In genomic region chr12:108821407-108822397, GRCh38 we compare ENCODE assay signal across 9 cellular contexts. TPM values are rescaled to one million over a fixed set of nuclear protein-coding genes. Genes with fewer than 3 reads are reported as not detected.
DNase-seq lines count a peak whose midpoint lies in the region; ATAC-seq, FAIRE-seq and TF ChIP-seq lines count a peak whose summit lies in the region.
"Had no signal": no experiment of that assay in that cellular context is flagged by ENCODE, and none has a peak within 500 bp of the region (broad histone marks: within the 10 kb centered on the region; RNA-seq: fewer than 3 reads in every experiment).

No MANE protein-coding gene starts in this region.

- no peak overlapping the region for H3K4me2 ChIP-seq in MM.1S (ENCODE audit: low read depth, low read length)

- peaks cover 45% of the 10 kb centered on the region for H3K36me3 Mint-ChIP-seq in osteocyte (ENCODE audit: unreplicated experiment)

- no peaks in the 10 kb centered on the region for H3K9me3 Mint-ChIP-seq in osteocyte (ENCODE audit: unreplicated experiment)

- H3K4me1 Mint-ChIP-seq in osteocyte (ENCODE audit: unreplicated experiment), result peaks cover 70% of the 10 kb centered on the region

- TF ChIP-seq CTCF in osteocyte (IDR thresholded peaks at IDR 0.05), result no peak
- no peak for TF ChIP-seq CTCF in MM.1S (IDR thresholded peaks at IDR 0.05; ENCODE audit: low read length)
- no peak for TF ChIP-seq CTCF in tibial artery (IDR thresholded peaks at IDR 0.05)

- H2AFZ ChIP-seq in MM.1S (ENCODE audit: low read length), result no peak overlapping the region

- H3K27ac Mint-ChIP-seq in osteocyte (ENCODE audit: unreplicated experiment), result peak overlapping the region; percentile 93

- H3K79me2 ChIP-seq in MM.1S (ENCODE audit: low read length), result peaks cover 70% of the 10 kb centered on the region

- peaks cover 13% of the 10 kb centered on the region for H3K4me1 ChIP-seq in MM.1S (ENCODE audit: low read length)
- H3K4me1 ChIP-seq in tibial artery, result peaks cover 0 to 75% (median 42%) of the 10 kb centered on the region in 4 donors

- no peak for TF ChIP-seq POLR2A in GM12892 (IDR thresholded peaks at IDR 0.05; ENCODE audit: low read depth, low read length)

- H3K9ac ChIP-seq in MM.1S (ENCODE audit: low read length), result no peak overlapping the region

- intact Hi-C loops in tibial artery (cut with DNase I; ENCODE audit: low total_unique reads), result no loop called here

- H3K27ac ChIP-seq in MM.1S (ENCODE audit: low read length) (no peak overlapping the region), tibial artery (peak overlapping the region in 1 of 2 donors; percentile 9)

- H3K27me3 ChIP-seq in MM.1S (replicated peaks; ENCODE audit: insufficient read depth, low read length), result no peaks in the 10 kb centered on the region
- no peaks in the 10 kb centered on the region for H3K27me3 ChIP-seq in tibial artery

- H3K4me3 ChIP-seq in MM.1S (ENCODE audit: low read length) (no peak overlapping the region), tibial artery (no peak overlapping the region)

- H3K27me3 Mint-ChIP-seq in osteocyte (ENCODE audit: unreplicated experiment), result no peaks in the 10 kb centered on the region

- H4K20me1 ChIP-seq in MM.1S (ENCODE audit: insufficient read depth, low read length), result no peaks in the 10 kb centered on the region

- H3F3A ChIP-seq in MM.1S (ENCODE audit: insufficient read depth, low read length), result peaks cover 15% of the 10 kb centered on the region

- H3K9me3 ChIP-seq in MM.1S (replicated peaks; ENCODE audit: insufficient read depth, low read length) (no peaks in the 10 kb centered on the region), tibial artery (no peaks in the 10 kb centered on the region)

- FAIRE-seq in GM12892 (lab: Jason Lieb, UNC), result no peak

- peak; percentile 69 for DNase-seq in amniotic epithelial cell (ENCODE audit: low read depth)
- no peak for DNase-seq in osteocyte (ENCODE audit: extremely low spot score, unreplicated experiment)
- no peak for DNase-seq in MM.1S
- no peak for DNase-seq in tibial artery
- no peak for DNase-seq in GM12892 (ENCODE audit: insufficient read length)

- peaks cover 16% of the 10 kb centered on the region for H3K36me3 ChIP-seq in MM.1S (replicated peaks; ENCODE audit: insufficient read depth, low read length)
- H3K36me3 ChIP-seq in tibial artery, result peaks cover 7 to 49% (median 24%) of the 10 kb centered on the region in 3 donors

- no peak overlapping the region for H3K4me3 Mint-ChIP-seq in osteocyte (ENCODE audit: unreplicated experiment)

- no peaks in the 10 kb centered on the region for H3K9me2 ChIP-seq in MM.1S (replicated peaks; ENCODE audit: insufficient read depth, low read length)

- ATAC-seq in GM18502 (IDR thresholded peaks at IDR 0.05; ENCODE audit: poor library complexity, unreplicated experiment), result peak; percentile 55
- ATAC-seq in HG03196 (IDR thresholded peaks at IDR 0.05; ENCODE audit: unreplicated experiment), result peak; percentile 50
- ATAC-seq in GM18519 (IDR thresholded peaks at IDR 0.05; ENCODE audit: low FRiP score, unreplicated experiment), result no peak

RNA-seq across cellular contexts. Expression of gene SSH1, which starts 35.7 kb away (rescaled TPM):
- total RNA-seq in osteocyte, result 96.9 and 109 TPM in 2 replicates
- polyA plus RNA-seq in GM12892 (2012; ENCODE audit: missing spikeins), result 9.5 TPM

RNA-seq across cellular contexts. Expression of gene DAO, which starts 58.2 kb away (rescaled TPM):
- total RNA-seq in osteocyte, result not detected in 2 replicates
- not detected for polyA plus RNA-seq in GM12892 (2012; ENCODE audit: missing spikeins)
- total RNA-seq: dermis microvascular lymphatic vessel endothelial cell had no signal
